ENCODE assay signal across 9 cellular contexts in genomic region chr7:21542891-21543527, GRCh38. TPM values are rescaled to one million over a fixed set of nuclear protein-coding genes. Genes with fewer than 3 reads are reported as not detected.
DNase-seq lines count a peak whose midpoint lies in the region; ATAC-seq, FAIRE-seq and TF ChIP-seq lines count a peak whose summit lies in the region.
"Had no signal": no experiment of that assay in that cellular context is flagged by ENCODE, and none has a peak within 500 bp of the region (broad histone marks: within the 10 kb centered on the region; RNA-seq: fewer than 3 reads in every experiment).

Gene DNAH11 (plus strand): TSS chr7:21543039. CDS start chr7:21543246, 207 bp downstream.

- H3K4me1 ChIP-seq in neural progenitor cell: peaks cover 8% of the 10 kb centered on the region

- no peaks in the 10 kb centered on the region for H3F3A ChIP-seq in neural progenitor cell (ENCODE audit: low read depth)

- H3K27me3 ChIP-seq in WERI-Rb-1 (ENCODE audit: insufficient read depth, low read depth, severe bottlenecking) (peaks cover 80% of the 10 kb centered on the region), neural progenitor cell (peaks cover 64% of the 10 kb centered on the region)
- H3K27me3 ChIP-seq: BLaER1 treated with 17β-estradiol and CSF1 and Interleukin-3, amounts not matched to agents 10 nM and 100 nM had no signal

- peak within 1 kb of the TSS; percentile 93 for H3K4me2 ChIP-seq in neural progenitor cell
- H3K4me2 ChIP-seq: BLaER1 treated with 17β-estradiol and CSF1 and Interleukin-3, amounts not matched to agents 10 nM and 100 nM had no signal

- TF ChIP-seq CTCF in WERI-Rb-1 (IDR thresholded peaks at IDR 0.05; ENCODE audit: low read depth, low read length) (0 out of 2 replicates have a peak, but pooled peaks have one; percentile 9), fibroblast of pulmonary artery (IDR thresholded peaks at IDR 0.05; ENCODE audit: low read length, missing control alignments) (no peak), neural progenitor cell (IDR thresholded peaks at IDR 0.05) (no peak), D721Med (IDR thresholded peaks at IDR 0.05; ENCODE audit: insufficient read depth, missing control alignments) (no peak)

- H2AFZ ChIP-seq in neural progenitor cell (replicated peaks): peak within 1 kb of the TSS; percentile 87

- peak; percentile 25 to 77 (median 75) for DNase-seq in NCI-H1417 (lab: John Stamatoyannopoulos, UW)
- no peak for DNase-seq in NCI-H1417 treated with DMSO at 0.1 percent for 48 hours (lab: John Stamatoyannopoulos, UW)
- peak; percentile 30 for DNase-seq in WERI-Rb-1
- DNase-seq in fibroblast of pulmonary artery (ENCODE audit: low read depth): peak; percentile 39
- peak; percentile 84 for DNase-seq in neural progenitor cell (ENCODE audit: low spot score)
- DNase-seq in NCI-H446 (lab: John Stamatoyannopoulos, UW): no peak
- no peak for DNase-seq in D721Med (ENCODE audit: insufficient read length, low spot score)

- H3K9me3 Mint-ChIP-seq in neural progenitor cell: peaks cover 4% of the 10 kb centered on the region

- H3K4me3 ChIP-seq in WERI-Rb-1 (ENCODE audit: low read depth, low read length) (peak within 1 kb of the TSS; percentile 1), fibroblast of pulmonary artery (replicated peaks; ENCODE audit: low read depth, low read length) (peak within 1 kb of the TSS; percentile 58), neural progenitor cell (peak within 1 kb of the TSS; percentile 56)
- H3K4me3 ChIP-seq: BLaER1 treated with 17β-estradiol and CSF1 and Interleukin-3, amounts not matched to agents 10 nM and 100 nM had no signal

- H3K27ac Mint-ChIP-seq in neural progenitor cell: no peak within 1 kb of the TSS

- no peaks in the 10 kb centered on the region for H4K20me1 ChIP-seq in neural progenitor cell (ENCODE audit: low read depth)
- H4K20me1 ChIP-seq: BLaER1 treated with 17β-estradiol and CSF1 and Interleukin-3, amounts not matched to agents 10 nM and 100 nM had no signal

- H3K4me3 Mint-ChIP-seq in neural progenitor cell: peak within 1 kb of the TSS; percentile 79

- H3K4me1 Mint-ChIP-seq in neural progenitor cell: peaks cover 3% of the 10 kb centered on the region

- no peaks in the 10 kb centered on the region for H3K9me3 ChIP-seq in WERI-Rb-1 (ENCODE audit: severe bottlenecking)
- no peaks in the 10 kb centered on the region for H3K9me3 ChIP-seq in neural progenitor cell (ENCODE audit: low read depth)

- H3K36me3 ChIP-seq in WERI-Rb-1 (no peaks in the 10 kb centered on the region), neural progenitor cell (no peaks in the 10 kb centered on the region)
- H3K36me3 ChIP-seq: BLaER1 treated with 17β-estradiol and CSF1 and Interleukin-3, amounts not matched to agents 10 nM and 100 nM had no signal

- no peaks in the 10 kb centered on the region for H3K36me3 Mint-ChIP-seq in neural progenitor cell

- H3K27me3 Mint-ChIP-seq in neural progenitor cell (ENCODE audit: insufficient read depth, low read depth): peaks cover 11% of the 10 kb centered on the region

- H3K9ac ChIP-seq in neural progenitor cell: no peak within 1 kb of the TSS
- H3K9ac ChIP-seq: BLaER1 treated with 17β-estradiol and CSF1 and Interleukin-3, amounts not matched to agents 10 nM and 100 nM had no signal

- peak; percentile 73 for ATAC-seq in HG02938 (IDR thresholded peaks at IDR 0.05; ENCODE audit: unreplicated experiment)

- FAIRE-seq in D721Med (lab: Jason Lieb, UNC): no peak

- no peaks in the 10 kb centered on the region for H3K79me2 ChIP-seq in neural progenitor cell (ENCODE audit: low read depth)

- H3K27ac ChIP-seq in WERI-Rb-1 (no peak within 1 kb of the TSS), neural progenitor cell (no peak within 1 kb of the TSS)
- H3K27ac ChIP-seq: BLaER1 treated with 17β-estradiol and CSF1 and Interleukin-3, amounts not matched to agents 10 nM and 100 nM had no signal

RNA-seq across cellular contexts. Expression of gene DNAH11, which starts in this region (rescaled TPM):
- total RNA-seq in neural progenitor cell (ENCODE audit: low replicate concordance): 0.13 and 0.99 TPM in 2 replicates

Comparison
In these comparisons a context has a peak if more than half of its experiments do, and no peak if none do; other contexts are left out.
1. DNase-seq: peak in NCI-H1417 (3 of 3), WERI-Rb-1 (single experiment) and fibroblast of pulmonary artery (single experiment); none in NCI-H1417 treated with DMSO at 0.1 percent for 48 hours (single experiment), NCI-H446 (0 of 2) and D721Med (single experiment).
2. Peak in DNase-seq, H3K4me3 ChIP-seq and H3K4me2 ChIP-seq in neural progenitor cell; RNA of the gene not detected or under 1 TPM.
3. H3K4me3 ChIP-seq: peak in every context shown above with its lines; median percentile 58 in fibroblast of pulmonary artery; 56 in neural progenitor cell; 1 in WERI-Rb-1.